Comparison of ENCODE assay signal across 14 cellular contexts in genomic region chr1:15954316-15954715, GRCh38. TPM values are rescaled to one million over a fixed set of nuclear protein-coding genes. Genes with fewer than 3 reads are reported as not detected.
DNase-seq lines count a peak whose midpoint lies in the region; ATAC-seq, FAIRE-seq and TF ChIP-seq lines count a peak whose summit lies in the region.
"Had no signal": no experiment of that assay in that cellular context is flagged by ENCODE, and none has a peak within 500 bp of the region (broad histone marks: within the 10 kb centered on the region; RNA-seq: fewer than 3 reads in every experiment).

No MANE protein-coding gene starts in this region.

- no peaks in the 10 kb centered on the region for H3K9me3 Mint-ChIP-seq in stimulated activated naive CD8-positive, alpha-beta T cell treated with anti-CD3 and anti-CD28 coated beads, Interleukin-15, Interleukin-2, amounts not matched to agents 100 ng/mL and 50 ng/mL, for 24 hours

- H3K27ac Mint-ChIP-seq in stimulated activated naive CD8-positive, alpha-beta T cell treated with anti-CD3 and anti-CD28 coated beads, Interleukin-15, Interleukin-2, amounts not matched to agents 100 ng/mL and 50 ng/mL, for 24 hours: peak overlapping the region; percentile 80

- H3K36me3 ChIP-seq in bronchial epithelial cell (ENCODE audit: control insufficient read depth, insufficient read depth, low read length) (peaks cover 4% of the 10 kb centered on the region), mesodermal cell (ENCODE audit: control insufficient read depth, insufficient read depth, low read length) (peaks cover 14% of the 10 kb centered on the region), testis (ENCODE audit: low read depth, missing control alignments) (no peaks in the 10 kb centered on the region), SJCRH30 (no peaks in the 10 kb centered on the region)
- H3K36me3 ChIP-seq: colonic mucosa, ovary had no signal

- TF ChIP-seq CTCF in bronchial epithelial cell (IDR thresholded peaks at IDR 0.05; ENCODE audit: insufficient read depth, low read length, severe bottlenecking) (no peak), testis (IDR thresholded peaks at IDR 0.05) (no peak)

- H3K4me3 ChIP-seq in bronchial epithelial cell (ENCODE audit: low read depth, low read length) (no peak overlapping the region), mesodermal cell (ENCODE audit: extremely low read depth, insufficient read depth, low read length, poor library complexity, severe bottlenecking) (no peak overlapping the region), testis (no peak overlapping the region), SJCRH30 (no peak overlapping the region)
- H3K4me3 ChIP-seq: colonic mucosa, ovary had no signal

- H3K27ac ChIP-seq in mesodermal cell (ENCODE audit: low read depth, low read length, severe bottlenecking) (peak overlapping the region; percentile 36), testis (peak overlapping the region in 1 of 2 donors; percentile 95), SJCRH30 (no peak overlapping the region; the same call in 1 of the 2 replicates)
- H3K27ac ChIP-seq: colonic mucosa, ovary had no signal

- no peaks in the 10 kb centered on the region for H3K27me3 Mint-ChIP-seq in stimulated activated naive CD8-positive, alpha-beta T cell treated with anti-CD3 and anti-CD28 coated beads, Interleukin-15, Interleukin-2, amounts not matched to agents 100 ng/mL and 50 ng/mL, for 24 hours

- DNase-seq in stimulated activated naive CD8-positive, alpha-beta T cell treated with anti-CD3 and anti-CD28 coated beads, Interleukin-15, Interleukin-2, amounts not matched to agents 100 U/mL and 50 U/mL, for 24 hours: no peak
- DNase-seq in bronchial epithelial cell (ENCODE audit: low read depth): peak; percentile 23
- DNase-seq in HCEC 1CT: no peak
- no peak for DNase-seq in AG20443 (ENCODE audit: low spot score)
- DNase-seq in testis: no peak
- DNase-seq in SJCRH30: no peak
- DNase-seq: C1 segment of cervical spinal cord, colonic mucosa, MV-4-11, ovary, SIG-M5 had no signal

- no peak for ATAC-seq in stimulated activated naive CD8-positive, alpha-beta T cell treated with anti-CD3 and anti-CD28 coated beads, Interleukin-15, Interleukin-2, amounts not matched to agents 100 U/mL and 50 U/mL, for 24 hours

- H3K4me3 Mint-ChIP-seq in stimulated activated naive CD8-positive, alpha-beta T cell treated with anti-CD3 and anti-CD28 coated beads, Interleukin-15, Interleukin-2, amounts not matched to agents 100 ng/mL and 50 ng/mL, for 24 hours: no peak overlapping the region

- FAIRE-seq in bronchial epithelial cell (lab: Jason Lieb, UNC): no peak
- FAIRE-seq: TTC549 had no signal

- 79 to 93% methylated on average over 3 of the region's 3 CpGs for WGBS in mesodermal cell (ENCODE audit: insufficient coverage in 2 of 2), 2 experiments
- WGBS in testis, 2 donors: 93 to 100% methylated on average over 3 of the region's 3 CpGs

- no peak for TF ChIP-seq POLR2A in testis (IDR thresholded peaks at IDR 0.05)

- H3K36me3 Mint-ChIP-seq in stimulated activated naive CD8-positive, alpha-beta T cell treated with anti-CD3 and anti-CD28 coated beads, Interleukin-15, Interleukin-2, amounts not matched to agents 100 ng/mL and 50 ng/mL, for 24 hours (ENCODE audit: low read depth): peaks cover 61% of the 10 kb centered on the region

- H3K27me3 ChIP-seq in bronchial epithelial cell (ENCODE audit: control insufficient read depth, insufficient read depth, low read length) (no peaks in the 10 kb centered on the region), testis (no peaks in the 10 kb centered on the region), SJCRH30 (no peaks in the 10 kb centered on the region)
- H3K27me3 ChIP-seq: colonic mucosa, ovary had no signal

- intact Hi-C loops in testis (cut with DNase I; ENCODE audit: low total_unique reads): no loop called here

- H3K4me1 ChIP-seq in mesodermal cell (ENCODE audit: control insufficient read depth, insufficient read depth, low read length, poor library complexity, severe bottlenecking): peaks cover 65% of the 10 kb centered on the region
- peaks cover 47% of the 10 kb centered on the region for H3K4me1 ChIP-seq in testis
- H3K4me1 ChIP-seq in SJCRH30: peaks cover 58% of the 10 kb centered on the region

- H3K4me1 Mint-ChIP-seq in stimulated activated naive CD8-positive, alpha-beta T cell treated with anti-CD3 and anti-CD28 coated beads, Interleukin-15, Interleukin-2, amounts not matched to agents 100 ng/mL and 50 ng/mL, for 24 hours (ENCODE audit: low read depth): peaks cover 98% of the 10 kb centered on the region

- H3K9me3 ChIP-seq in mesodermal cell (ENCODE audit: control insufficient read depth, low read length): no peaks in the 10 kb centered on the region
- no peaks in the 10 kb centered on the region for H3K9me3 ChIP-seq in testis
- H3K9me3 ChIP-seq in SJCRH30 (replicated peaks): no peaks in the 10 kb centered on the region
- H3K9me3 ChIP-seq: colonic mucosa, ovary had no signal

RNA-seq across cellular contexts. Expression of gene ZBTB17, which starts 21.6 kb away (rescaled TPM):
- total RNA-seq in bronchial epithelial cell (33.7 and 34.3 TPM in 2 replicates), testis (10 to 100 TPM; 60.2 to 65.8 TPM)
- 27.9 TPM for polyA plus RNA-seq in mesodermal cell (2013, experiment 1 of 2)
- 21.7 TPM for polyA plus RNA-seq in mesodermal cell (2013, experiment 2 of 2)
- polyA plus RNA-seq in testis (ENCODE audit: insufficient read depth, low read depth, low replicate concordance): 53.6 TPM
- 27.1 and 34.9 TPM in 2 replicates for total RNA-seq in SJCRH30 (2014; rRNA removed; shearing (Covaris generic))

RNA-seq across cellular contexts. Expression of gene SRARP, which starts 49.7 kb away (rescaled TPM):
- not detected in 2 replicates for total RNA-seq in bronchial epithelial cell
- 0.44 TPM for polyA plus RNA-seq in mesodermal cell (2013, experiment 1 of 2)
- 0.61 TPM for polyA plus RNA-seq in mesodermal cell (2013, experiment 2 of 2)
- under 1 TPM in 1 of 2 donors, not detected in 1; 0.16 TPM for total RNA-seq in testis
- not detected for polyA plus RNA-seq in testis (ENCODE audit: insufficient read depth, low read depth, low replicate concordance)
- not detected in 2 replicates for total RNA-seq in SJCRH30 (2014; rRNA removed; shearing (Covaris generic))
- total RNA-seq: colonic mucosa, ovary had no signal
- polyA plus RNA-seq: ovary had no signal
